In genomic region chr15:31215490-31216209, GRCh38 we compare ENCODE assay signal across 8 cellular contexts.
A peak's percentile ranks its signal among the peaks of the same experiment; 100 is the strongest.
DNase-seq lines count a peak whose midpoint lies in the region; ATAC-seq and TF ChIP-seq lines count a peak whose summit lies in the region.

No MANE protein-coding gene starts in this region.

- peak; percentile 70 for TF ChIP-seq CTCF in AG10803 (conservative IDR thresholded peaks at IDR 0.05; ENCODE audit: low read length)
- peak; percentile 86 for TF ChIP-seq CTCF in activated CD8-positive, alpha-beta T cell treated with anti-CD3 and anti-CD28 coated beads for 36 hours (IDR thresholded peaks at IDR 0.05)

- H3K9me3 Mint-ChIP-seq in activated CD8-positive, alpha-beta T cell treated with anti-CD3 and anti-CD28 coated beads for 36 hours, result peaks cover 3% of the 10 kb centered on the region

- no peaks in the 10 kb centered on the region for H3K9me3 ChIP-seq in ectodermal cell (ENCODE audit: control insufficient read depth, low read length)

- peaks cover 18% of the 10 kb centered on the region for H3K4me1 Mint-ChIP-seq in activated CD8-positive, alpha-beta T cell treated with anti-CD3 and anti-CD28 coated beads for 36 hours (ENCODE audit: low read depth)

- intact Hi-C loops in activated CD8-positive, alpha-beta T cell treated with anti-CD3 and anti-CD28 coated beads for 36 hours (cut with micrococcal nuclease), result loop anchor here (5.0 kb wide), 1 partner anchor 147 kb away; no protein-coding TSS in a partner anchor

- peak overlapping the region; percentile 73 for H3K27ac Mint-ChIP-seq in activated CD8-positive, alpha-beta T cell treated with anti-CD3 and anti-CD28 coated beads for 36 hours

- peaks cover 12% of the 10 kb centered on the region for H3K27me3 ChIP-seq in ectodermal cell (ENCODE audit: control insufficient read depth, insufficient read depth, low read length, poor library complexity, severe bottlenecking)

- H3K4me1 ChIP-seq in ectodermal cell (ENCODE audit: control insufficient read depth, insufficient read depth, low read length), result no peaks in the 10 kb centered on the region

- H3K4me3 Mint-ChIP-seq in activated CD8-positive, alpha-beta T cell treated with anti-CD3 and anti-CD28 coated beads for 36 hours, result peak overlapping the region; percentile 73

- no peak overlapping the region for H3K27ac ChIP-seq in ectodermal cell (ENCODE audit: insufficient read depth, low read depth, low read length, poor library complexity, severe bottlenecking)

- H3K4me3 ChIP-seq in AG10803 (ENCODE audit: low read length) (peak overlapping the region; percentile 54), ectodermal cell (ENCODE audit: insufficient read depth, low read depth, low read length) (peak overlapping the region; percentile 49)

- 1% methylated on average over 67 to 70 of the region's 75 CpGs for WGBS in ectodermal cell, 2 experiments

- DNase-seq in AG10803 (ENCODE audit: low read depth), result peak; percentile 52
- peak; percentile 20 to 88 for DNase-seq in NCI-H526 (lab: John Stamatoyannopoulos, UW)
- peak; percentile 86 for DNase-seq in activated CD8-positive, alpha-beta T cell treated with anti-CD3 and anti-CD28 coated beads for 36 hours
- DNase-seq in medulla oblongata (ENCODE audit: extremely low spot score), result peak; percentile 71
- DNase-seq in stimulated activated CD8-positive, alpha-beta memory T cell treated with anti-CD3 and anti-CD28 coated beads, Interleukin-12 subunit alpha, Interleukin-12 subunit beta, amount 100 ng/mL, for 24 hours (ENCODE audit: extremely low read depth), result peak; percentile 52

- POLR2A ChIA-PET in activated CD8-positive, alpha-beta T cell treated with anti-CD3 and anti-CD28 coated beads for 36 hours (lab: Charles Lee), result interaction anchor here (1.1 to 2.0 kb wide), 7 partner anchors 10 to 273 kb away, joined by 3 to 10 read pairs (median 5); partner anchors contain the start of gene KLF13

- ATAC-seq in GM18907 (IDR thresholded peaks at IDR 0.05; ENCODE audit: unreplicated experiment), result peak; percentile 80
- ATAC-seq in HG03139 (IDR thresholded peaks at IDR 0.05; ENCODE audit: unreplicated experiment), result peak; percentile 66
- peak; percentile 92 for ATAC-seq in activated CD8-positive, alpha-beta T cell treated with anti-CD3 and anti-CD28 coated beads for 36 hours

- H3K36me3 ChIP-seq in ectodermal cell (ENCODE audit: control insufficient read depth, insufficient read depth, low read length), result no peaks in the 10 kb centered on the region

- H3K27me3 Mint-ChIP-seq in activated CD8-positive, alpha-beta T cell treated with anti-CD3 and anti-CD28 coated beads for 36 hours, result no peaks in the 10 kb centered on the region

- CTCF ChIA-PET in activated CD8-positive, alpha-beta T cell treated with anti-CD3 and anti-CD28 coated beads for 36 hours (lab: Charles Lee), result interaction anchor here (0.6 to 3.5 kb wide), 25 partner anchors 9 to 285 kb away, joined by 3 to 34 read pairs (median 5); no protein-coding TSS in a partner anchor

- no peaks in the 10 kb centered on the region for H3K36me3 Mint-ChIP-seq in activated CD8-positive, alpha-beta T cell treated with anti-CD3 and anti-CD28 coated beads for 36 hours (ENCODE audit: low read depth)
